ENCODE assay signal across 13 cellular contexts in genomic region chr10:124523886-124524285, GRCh38.
DNase-seq lines count a peak whose midpoint lies in the region; ATAC-seq, FAIRE-seq and TF ChIP-seq lines count a peak whose summit lies in the region.
"Had no signal": no experiment of that assay in that cellular context is flagged by ENCODE, and none has a peak within 500 bp of the region (broad histone marks: within the 10 kb centered on the region; RNA-seq: fewer than 3 reads in every experiment).

No MANE protein-coding gene starts in this region.

- SMC1A ChIA-PET in GM12878 (lab: Charles Lee; ENCODE audit: uncharacterized antibody, unreplicated experiment): no interaction called here

- no peaks in the 10 kb centered on the region for H3K36me3 ChIP-seq in Karpas-422 (ENCODE audit: insufficient read depth, low read length)
- no peaks in the 10 kb centered on the region for H3K36me3 ChIP-seq in GM12878 (ENCODE audit: control insufficient read depth in 2 of 2, insufficient read depth in 2 of 2, low read length in 1 of 2)
- H3K36me3 ChIP-seq in mucosa of stomach (ENCODE audit: control insufficient read depth, insufficient read depth, low read length): no peaks in the 10 kb centered on the region
- no peaks in the 10 kb centered on the region for H3K36me3 ChIP-seq in thymus (ENCODE audit: control insufficient read depth, insufficient read depth)

- no peak for TF ChIP-seq RAD21 in GM12878 (IDR thresholded peaks at IDR 0.05; ENCODE audit: insufficient read depth, low read depth, low read length)

- BruUV-seq in GM12878 (replicated peaks; lab: Mats Ljungman, UMichigan): no TSS peak

- H3K4me2 ChIP-seq in Karpas-422 (ENCODE audit: low read depth, low read length, poor library complexity, severe bottlenecking): peak overlapping the region; percentile 51
- H3K4me2 ChIP-seq in GM12878 (ENCODE audit: control insufficient read depth, insufficient read depth): no peak overlapping the region; the same call in 1 of the 2 replicates

- H4K20me1 ChIP-seq in Karpas-422 (ENCODE audit: insufficient read depth, low read depth, low read length) (no peaks in the 10 kb centered on the region), GM12878 (ENCODE audit: control insufficient read depth, insufficient read depth) (no peaks in the 10 kb centered on the region)

- H3K9ac ChIP-seq in Karpas-422 (ENCODE audit: low read length) (peak overlapping the region; percentile 53; the same call in 1 of the 2 replicates), GM12878 (ENCODE audit: control insufficient read depth, insufficient read depth, low read length) (no peak overlapping the region), mucosa of stomach (ENCODE audit: low read length) (peak overlapping the region; percentile 13)

- DNase-seq in Karpas-422 (no peak), GM12878 (ENCODE audit: low read depth, low spot score) (no peak), occipital lobe (lab: John Stamatoyannopoulos, UW) (no peak)
- DNase-seq in activated CD4-positive, CD25-positive, alpha-beta regulatory T cell (lab: John Stamatoyannopoulos, UW): no peak
- DNase-seq: activated CD4-positive, alpha-beta T cell treated with anti-CD3 and anti-CD28 coated beads, Interleukin-2, amount 50 U/mL, for 1 hour; CD4-positive, CD25-positive, alpha-beta regulatory T cell; DMS79 treated with DMSO at 0.1 percent for 48 hours; NCI-H446 treated with DMSO at 0.1 percent for 48 hours; stimulated activated naive B cell treated with anti-CD40 and anti-IgM and Interleukin-4, amounts not matched to agents 10 μg/mL and 1 μg/mL and 100 μg/mL, for 72 hours had no signal

- CTCF ChIA-PET in GM12878 (lab: Yijun Ruan, JAX): interaction anchor here (0.8 to 1.0 kb wide), 2 partner anchors 165 to 304 kb away, joined by 3 to 4 read pairs; no protein-coding TSS in a partner anchor

- TF ChIP-seq EP300 in GM12878 (IDR thresholded peaks at IDR 0.05; ENCODE audit: borderline replicate concordance in 1 of 2, control insufficient read depth in 1 of 2, low read depth in 2 of 2, low read length in 2 of 2): no peak

- RAD21 ChIA-PET in GM12878 (lab: Charles Lee; ENCODE audit: unreplicated experiment): interaction anchor here (0.9 kb wide), 1 partner anchor 15 kb away, joined by 3 read pairs; no protein-coding TSS in a partner anchor

- H3K9me3 ChIP-seq in Karpas-422 (ENCODE audit: low read length) (no peaks in the 10 kb centered on the region), GM12878 (replicated peaks; ENCODE audit: control insufficient read depth, insufficient read depth, low read length) (no peaks in the 10 kb centered on the region), mucosa of stomach (ENCODE audit: control insufficient read depth, low read length) (no peaks in the 10 kb centered on the region), thymus (ENCODE audit: control insufficient read depth) (no peaks in the 10 kb centered on the region)

- 20% methylated on average over 5 of the region's 5 CpGs for WGBS in GM12878 (ENCODE audit: insufficient coverage, insufficient replicate concordance, low lambda C conversion rate, missing lambda C conversion rate)
- WGBS in thymus: 97% methylated on average over 5 of the region's 5 CpGs

- in situ Hi-C loops in GM12878 (cut with MboI): no loop called here

- H3K4me1 ChIP-seq in Karpas-422 (ENCODE audit: low read length) (peaks cover 16% of the 10 kb centered on the region), GM12878 (ENCODE audit: control insufficient read depth, insufficient read depth, low read length) (peaks cover 7% of the 10 kb centered on the region), mucosa of stomach (ENCODE audit: control insufficient read depth, insufficient read depth, low read length) (peaks cover 25% of the 10 kb centered on the region), thymus (ENCODE audit: control insufficient read depth, insufficient read depth, low read length) (no peaks in the 10 kb centered on the region)

- intact Hi-C loops in GM12878 (cut with micrococcal nuclease; ENCODE audit: unreplicated experiment): no loop called here

- H3K27ac ChIP-seq in Karpas-422 (ENCODE audit: low read length): no peak overlapping the region
- no peak overlapping the region for H3K27ac ChIP-seq in GM12878 (ENCODE audit: control insufficient read depth, insufficient read depth)
- H3K27ac ChIP-seq in thymus (ENCODE audit: low read depth): peak overlapping the region; percentile 18

- no peak overlapping the region; the same call in 1 of the 2 replicates for H2AFZ ChIP-seq in Karpas-422 (ENCODE audit: low read length)
- no peak overlapping the region for H2AFZ ChIP-seq in GM12878 (ENCODE audit: control insufficient read depth, low read depth, low read length)

- H3K79me2 ChIP-seq in Karpas-422 (ENCODE audit: low read length) (no peaks in the 10 kb centered on the region), GM12878 (ENCODE audit: control insufficient read depth, insufficient read depth, low read length) (no peaks in the 10 kb centered on the region)

- TF ChIP-seq CTCF in GM12878 (IDR thresholded peaks at IDR 0.05 in 2 of 3, conservative IDR thresholded peaks at IDR 0.05 in 1 of 3; ENCODE audit: control insufficient read depth in 2 of 3, extremely low read depth in 1 of 3, insufficient read depth in 1 of 3, low read depth in 3 of 3, low read length in 3 of 3): no peak

- no peak for FAIRE-seq in GM12878 (lab: Jason Lieb, UNC)
- FAIRE-seq: frontal cortex had no signal

- H3K27me3 ChIP-seq in Karpas-422 (ENCODE audit: low read length): no peaks in the 10 kb centered on the region
- no peaks in the 10 kb centered on the region for H3K27me3 ChIP-seq in GM12878 (replicated peaks in 1 of 2; ENCODE audit: control insufficient read depth in 2 of 2, insufficient read depth in 2 of 2, low read length in 1 of 2)
- no peaks in the 10 kb centered on the region for H3K27me3 ChIP-seq in mucosa of stomach (ENCODE audit: control insufficient read depth, insufficient read depth, low read length)
- H3K27me3 ChIP-seq in thymus (ENCODE audit: control insufficient read depth, insufficient read depth): no peaks in the 10 kb centered on the region

- H3K4me3 ChIP-seq in Karpas-422 (ENCODE audit: low read length) (0 out of 2 replicates have a peak overlapping the region, but pooled peaks have one; percentile 44), GM12878 (no peak overlapping the region), mucosa of stomach (ENCODE audit: low read length) (no peak overlapping the region), thymus (ENCODE audit: low read length) (no peak overlapping the region)

- POLR2A ChIA-PET in GM12878 (lab: Charles Lee): no interaction called here

- ATAC-seq in GM12878 (no peak), GM18868 (IDR thresholded peaks at IDR 0.05; ENCODE audit: unreplicated experiment) (no peak)

- no peaks in the 10 kb centered on the region for H3K9me2 ChIP-seq in Karpas-422 (replicated peaks; ENCODE audit: insufficient read depth, low read length)

- no peak for TF ChIP-seq POLR2A in GM12878 (IDR thresholded peaks at IDR 0.05; ENCODE audit: low read depth, low read length)

TF ChIP-seq in GM12878, 131 proteins besides CTCF, POLR2A, EP300 and RAD21 (continues in another document):
- TF ChIP-seq IRF4 (IDR thresholded peaks at IDR 0.05; ENCODE audit: low read depth, low read length): no peak
- peak; percentile 30; the same call in 1 of the 2 replicates for TF ChIP-seq ZBTB40 (IDR thresholded peaks at IDR 0.05; ENCODE audit: borderline replicate concordance)
- no peak for TF ChIP-seq HSF1 (IDR thresholded peaks at IDR 0.05; ENCODE audit: low read depth, low read length)
- TF ChIP-seq RBBP5 (conservative IDR thresholded peaks at IDR 0.05): no peak
